8 cellular contexts compared by ENCODE assay signal in the genomic region with DNA sequence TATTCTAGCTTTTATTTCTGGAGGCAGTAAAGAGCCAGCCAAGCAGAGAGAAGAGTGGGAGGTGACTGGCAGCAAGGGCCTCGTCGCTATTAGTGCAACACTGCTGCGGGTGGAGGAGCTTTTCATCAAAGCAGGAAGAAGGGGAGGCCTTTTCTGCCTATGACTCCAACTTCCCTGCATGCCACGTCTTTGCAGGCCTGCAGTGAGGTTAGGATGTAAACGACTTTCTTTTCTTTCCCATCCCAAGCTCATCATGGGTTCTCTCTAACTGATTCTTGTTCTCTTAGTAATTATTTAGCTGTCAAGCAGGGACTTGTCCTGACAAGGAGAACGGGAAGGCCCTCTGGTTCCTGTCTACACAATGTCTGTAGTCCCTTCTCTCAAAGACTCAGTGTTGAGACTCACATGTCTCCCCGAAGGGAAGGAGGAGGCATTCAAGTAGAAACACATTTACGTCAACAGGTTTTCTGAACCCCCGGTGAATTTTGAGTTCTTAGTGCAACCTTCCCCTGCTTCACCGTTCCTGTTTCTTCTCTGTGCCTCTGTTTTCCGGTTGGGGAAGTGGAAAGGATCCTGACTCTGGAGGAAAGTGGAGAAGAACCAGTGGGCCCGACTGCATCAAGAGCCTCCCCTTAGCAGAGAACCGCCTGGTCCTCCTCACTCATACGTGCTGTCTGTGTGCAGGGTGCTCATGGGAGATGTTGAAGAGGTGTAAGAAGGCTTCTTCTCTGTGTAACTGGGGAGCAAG.
DNase-seq lines count a peak whose midpoint lies in the region; ATAC-seq and TF ChIP-seq lines count a peak whose summit lies in the region.

No MANE protein-coding gene starts in this region.

- no peak for TF ChIP-seq CTCF in NB4 (IDR thresholded peaks at IDR 0.05; ENCODE audit: low read depth, low read length)

- peak; percentile 68 for DNase-seq in NB4 (ENCODE audit: low read depth)
- peak; percentile 60 to 66 for DNase-seq in activated CD4-positive, alpha-beta T cell treated with anti-CD3 and anti-CD28 coated beads, Interleukin-2, amount 50 U/mL, for 48 hours
- DNase-seq in effector CD4-positive, alpha-beta T cell = peak; percentile 59
- peak; percentile 70 for DNase-seq in stimulated activated CD8-positive, alpha-beta memory T cell treated with anti-CD3 and anti-CD28 coated beads, Interleukin-4, amount 100 ng/mL, for 48 hours
- no peak for DNase-seq in dedifferentiated amniotic fluid mesenchymal stem cell (ENCODE audit: extremely low spot score)

- H3K27me3 ChIP-seq in mucosa of rectum (ENCODE audit: control insufficient read depth in 2 of 2, insufficient read depth in 2 of 2, low read length in 2 of 2) = no peaks in the 10 kb centered on the region

- no peaks in the 10 kb centered on the region for H3K36me3 ChIP-seq in mucosa of rectum (ENCODE audit: control insufficient read depth in 2 of 2, insufficient read depth in 2 of 2, low read length in 2 of 2)

- H3K4me1 ChIP-seq in mucosa of rectum (ENCODE audit: control insufficient read depth in 2 of 2, insufficient read depth in 2 of 2, low read length in 2 of 2) = peaks cover 11 to 15% of the 10 kb centered on the region in 2 donors

- H3K9me3 ChIP-seq in mucosa of rectum (ENCODE audit: control insufficient read depth in 2 of 2, low read length in 2 of 2) = no peaks in the 10 kb centered on the region

- H3K4me3 ChIP-seq in NB4 (ENCODE audit: low read depth, low read length) (no peak overlapping the region), mucosa of rectum (ENCODE audit: low read length in 2 of 2) (peak overlapping the region in 1 of 2 donors; percentile 5)

- no peak for TF ChIP-seq POLR2A in NB4 (IDR thresholded peaks at IDR 0.05; ENCODE audit: extremely low read depth, insufficient read length)

- H3K27ac ChIP-seq in mucosa of rectum (ENCODE audit: low read depth in 2 of 2, low read length in 2 of 2) = peak overlapping the region; percentile 34 to 51

- ATAC-seq in GM18861 (IDR thresholded peaks at IDR 0.05; ENCODE audit: unreplicated experiment) (peak; percentile 44), HG02678 (IDR thresholded peaks at IDR 0.05; ENCODE audit: unreplicated experiment) (no peak)

- H3K9ac ChIP-seq in mucosa of rectum (ENCODE audit: low read depth in 1 of 2, low read length in 2 of 2) = no peak overlapping the region
